15 cellular contexts compared by ENCODE assay signal in genomic region chr10:101451589-101452190, GRCh38.
DNase-seq lines count a peak whose midpoint lies in the region; TF ChIP-seq lines count a peak whose summit lies in the region.
"Had no signal": no experiment of that assay in that cellular context is flagged by ENCODE, and none has a peak within 500 bp of the region (broad histone marks: within the 10 kb centered on the region; RNA-seq: fewer than 3 reads in every experiment).

No MANE protein-coding gene starts in this region.

- H3K4me3 ChIP-seq in WERI-Rb-1 (ENCODE audit: low read depth, low read length): no peak overlapping the region
- no peak overlapping the region for H3K4me3 ChIP-seq in CD4-positive, alpha-beta memory T cell (ENCODE audit: low read length in 2 of 2)
- H3K4me3 ChIP-seq: SJCRH30 had no signal

- no peak for TF ChIP-seq CTCF in WERI-Rb-1 (IDR thresholded peaks at IDR 0.05; ENCODE audit: low read depth, low read length)

- no peak overlapping the region for H3K4me3 Mint-ChIP-seq in CD4-positive, alpha-beta memory T cell
- H3K4me3 Mint-ChIP-seq: H9 had no signal

- H3K36me3 ChIP-seq in WERI-Rb-1: no peaks in the 10 kb centered on the region
- no peaks in the 10 kb centered on the region for H3K36me3 ChIP-seq in CD4-positive, alpha-beta memory T cell (ENCODE audit: insufficient read depth, low read length)
- H3K36me3 ChIP-seq: SJCRH30 had no signal

- H3K27me3 ChIP-seq in WERI-Rb-1 (ENCODE audit: insufficient read depth, low read depth, severe bottlenecking): no peaks in the 10 kb centered on the region
- H3K27me3 ChIP-seq in CD4-positive, alpha-beta memory T cell (ENCODE audit: insufficient read depth, low read length): no peaks in the 10 kb centered on the region
- H3K27me3 ChIP-seq: SJCRH30 had no signal

- CTCF ChIA-PET in CD4-positive, alpha-beta memory T cell (lab: Charles Lee; ENCODE audit: partially characterized antibody): interaction anchor here (2.0 kb wide), 1 partner anchor 15 kb away, joined by 11 read pairs; no protein-coding TSS in a partner anchor

- peak overlapping the region; percentile 56 for H3K27ac ChIP-seq in WERI-Rb-1
- H3K27ac ChIP-seq in CD4-positive, alpha-beta memory T cell (ENCODE audit: low read depth, low read length): no peak overlapping the region
- H3K27ac ChIP-seq: SJCRH30 had no signal

- peaks cover 33% of the 10 kb centered on the region for H3K4me1 ChIP-seq in CD4-positive, alpha-beta memory T cell (ENCODE audit: insufficient read depth, low read length)

- POLR2A ChIA-PET in CD4-positive, alpha-beta memory T cell (lab: Charles Lee; ENCODE audit: partially characterized antibody): no interaction called here

- no peaks in the 10 kb centered on the region for H3K36me3 Mint-ChIP-seq in CD4-positive, alpha-beta memory T cell

- no peaks in the 10 kb centered on the region for H3K9me3 ChIP-seq in WERI-Rb-1 (ENCODE audit: severe bottlenecking)
- no peaks in the 10 kb centered on the region for H3K9me3 ChIP-seq in CD4-positive, alpha-beta memory T cell (ENCODE audit: control insufficient read depth in 1 of 2, low read length in 2 of 2)
- H3K9me3 ChIP-seq: SJCRH30 had no signal

- intact Hi-C loops in CD4-positive, alpha-beta memory T cell (cut with micrococcal nuclease): no loop called here

- peak; percentile 9 for DNase-seq in NCI-H2227 (lab: John Stamatoyannopoulos, UW; ENCODE audit: unreplicated experiment)
- no peak for DNase-seq in NCI-H2227 treated with DMSO at 0.1 percent for 48 hours (lab: John Stamatoyannopoulos, UW)
- peak; percentile 18 for DNase-seq in NCI-H1694 treated with DMSO at 0.1 percent for 48 hours (lab: John Stamatoyannopoulos, UW)
- peak; percentile 73 for DNase-seq in WERI-Rb-1
- DNase-seq in putamen (ENCODE audit: low spot score): peak; percentile 23
- DNase-seq in CD4-positive, alpha-beta memory T cell: no peak
- DNase-seq in SHP77 treated with DMSO at 0.1 percent for 48 hours (lab: John Stamatoyannopoulos, UW): no peak
- DNase-seq in ureter (ENCODE audit: low spot score): no peak
- DNase-seq: 8988T, C1 segment of cervical spinal cord, DMS53, H9, NCI-H1436 treated with DMSO at 0.1 percent for 48 hours, NCI-H510A treated with DMSO at 0.1 percent for 48 hours, SJCRH30 had no signal

- H3K27ac Mint-ChIP-seq in CD4-positive, alpha-beta memory T cell: no peak overlapping the region
- H3K27ac Mint-ChIP-seq: H9 had no signal

- H3K9me3 Mint-ChIP-seq in CD4-positive, alpha-beta memory T cell: no peaks in the 10 kb centered on the region
- H3K9me3 Mint-ChIP-seq: H9 had no signal

- no peaks in the 10 kb centered on the region for H3K27me3 Mint-ChIP-seq in CD4-positive, alpha-beta memory T cell

- H3K4me1 Mint-ChIP-seq in CD4-positive, alpha-beta memory T cell: peaks cover 24 to 39% (median 32%) of the 10 kb centered on the region in 4 donors
- H3K4me1 Mint-ChIP-seq: H9 had no signal

Comparison
In these comparisons a context has a peak if more than half of its experiments do, and no peak if none do; other contexts are left out.
1. DNase-seq: peak in NCI-H2227 (single experiment), NCI-H1694 treated with DMSO at 0.1 percent for 48 hours (single experiment), WERI-Rb-1 (single experiment) and putamen (single experiment); none in NCI-H2227 treated with DMSO at 0.1 percent for 48 hours (single experiment), CD4-positive, alpha-beta memory T cell (0 of 5), SHP77 treated with DMSO at 0.1 percent for 48 hours (single experiment) and ureter (single experiment).